ENCODE assay signal across 7 cellular contexts in genomic region chr4:111811661-111812060, GRCh38.
"Had no signal": no experiment of that assay in that cellular context is flagged by ENCODE, and none has a peak within 500 bp of the region (broad histone marks: within the 10 kb centered on the region; RNA-seq: fewer than 3 reads in every experiment).

No MANE protein-coding gene starts in this region.

- ATAC-seq: HepG2, K562 had no signal

- H3K27ac ChIP-seq: HL-60 had no signal

- DNase-seq: IMR-90, KBM-7, KG1 had no signal

- H3K4me3 ChIP-seq: K562 had no signal

- FAIRE-seq: HepG2, HTR-8/SVneo, K562 had no signal
